In the genomic region with DNA sequence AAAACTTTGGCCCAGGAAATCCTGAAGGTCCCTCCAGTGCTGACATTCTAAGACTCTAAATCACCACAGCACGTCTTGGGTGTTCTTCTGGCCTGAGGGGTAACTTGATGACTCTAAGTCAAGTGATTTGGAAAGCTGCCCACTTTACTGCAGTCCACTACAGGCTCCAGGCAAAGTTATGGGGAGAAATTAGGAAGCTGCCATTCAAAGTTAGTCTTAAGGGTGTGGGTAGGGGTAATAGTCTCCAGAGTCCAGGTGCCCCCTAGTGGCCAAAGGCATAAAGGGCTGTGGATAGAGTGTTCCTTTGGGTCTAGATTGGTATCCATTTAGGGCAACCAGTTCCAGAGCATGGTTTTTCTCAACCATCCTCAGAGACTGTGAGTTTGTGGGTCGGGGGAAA, we compare ENCODE assay signal across 8 cellular contexts. TPM values are rescaled to one million over a fixed set of nuclear protein-coding genes. Genes with fewer than 3 reads are reported as not detected.
DNase-seq lines count a peak whose midpoint lies in the region; ATAC-seq and TF ChIP-seq lines count a peak whose summit lies in the region.

No MANE protein-coding gene starts in this region.

- no peak for TF ChIP-seq POLR2A in Peyer's patch (IDR thresholded peaks at IDR 0.05)
- no peak for TF ChIP-seq POLR2A in testis (IDR thresholded peaks at IDR 0.05)

- intact Hi-C loops in testis (cut with DNase I; ENCODE audit: low total_unique reads) = loop anchor here (10.0 kb wide), 1 partner anchor 152 kb away; no protein-coding TSS in a partner anchor

- no peak overlapping the region for H2AK5ac ChIP-seq in neuronal stem cell (ENCODE audit: low read depth, low read length)

- H3K9me3 ChIP-seq in Peyer's patch (no peaks in the 10 kb centered on the region), neuronal stem cell (replicated peaks in 1 of 2; ENCODE audit: control insufficient read depth in 2 of 2, insufficient read depth in 1 of 2, low read depth in 1 of 2, low read length in 2 of 2) (no peaks in the 10 kb centered on the region), testis (no peaks in the 10 kb centered on the region)

- H3K27me3 Mint-ChIP-seq in activated T-cell treated with anti-CD3 and anti-CD28 coated beads, Interleukin-2, amount 50 U/mL, for 72 hours (ENCODE audit: low read depth) = peaks cover 19% of the 10 kb centered on the region

- no peaks in the 10 kb centered on the region for H3K4me1 ChIP-seq in Peyer's patch
- no peaks in the 10 kb centered on the region for H3K4me1 ChIP-seq in neuronal stem cell (ENCODE audit: control insufficient read depth in 2 of 2, insufficient read depth in 1 of 2, low read depth in 1 of 2, low read length in 2 of 2)
- H3K4me1 ChIP-seq in testis = no peaks in the 10 kb centered on the region

- H3K36me3 ChIP-seq in Peyer's patch (no peaks in the 10 kb centered on the region), neuronal stem cell (replicated peaks in 1 of 2; ENCODE audit: control insufficient read depth in 2 of 2, insufficient read depth in 2 of 2, low read length in 2 of 2) (no peaks in the 10 kb centered on the region), testis (ENCODE audit: low read depth, missing control alignments) (no peaks in the 10 kb centered on the region)

- H3K4me2 ChIP-seq in neuronal stem cell (ENCODE audit: insufficient read depth, low read length, poor library complexity, severe bottlenecking) = no peak overlapping the region

- H4K8ac ChIP-seq in neuronal stem cell (ENCODE audit: low read depth, low read length) = no peak overlapping the region

- DNase-seq in AG08396 (ENCODE audit: low spot score) = peak; percentile 71
- DNase-seq in HS-27A (ENCODE audit: low read depth) = peak; percentile 75
- DNase-seq in Peyer's patch = peak; percentile 53 to 86 (median 60)
- peak; percentile 55 to 62 for DNase-seq in activated T-cell treated with anti-CD3 and anti-CD28 coated beads, Interleukin-2, amount 50 U/mL, for 72 hours
- DNase-seq in fibroblast of peridontal ligament (ENCODE audit: extremely low read depth) = peak; percentile 68
- peak; percentile 26 for DNase-seq in neuronal stem cell (ENCODE audit: low spot score)
- DNase-seq in testis = peak; percentile 76

- H3K9ac ChIP-seq in neuronal stem cell (ENCODE audit: low read depth, low read length, poor library complexity) = no peak overlapping the region

- H3K27ac ChIP-seq in Peyer's patch = no peak overlapping the region
- H3K27ac ChIP-seq in neuronal stem cell (replicated peaks; ENCODE audit: low read length) = no peak overlapping the region
- no peak overlapping the region for H3K27ac ChIP-seq in testis

- H3K9me3 Mint-ChIP-seq in activated T-cell treated with anti-CD3 and anti-CD28 coated beads, Interleukin-2, amount 50 U/mL, for 72 hours = no peaks in the 10 kb centered on the region

- TF ChIP-seq CTCF in Peyer's patch (IDR thresholded peaks at IDR 0.05) = peak; percentile 4 to 65 (median 58)
- peak in 2 of 3 experiments; percentile 59 to 63 for TF ChIP-seq CTCF in testis (IDR thresholded peaks at IDR 0.05)

- no peak overlapping the region for H3K4ac ChIP-seq in neuronal stem cell (ENCODE audit: low read length)

- no peaks in the 10 kb centered on the region for H3K4me1 Mint-ChIP-seq in activated T-cell treated with anti-CD3 and anti-CD28 coated beads, Interleukin-2, amount 50 U/mL, for 72 hours (ENCODE audit: low read depth)

- no peak overlapping the region for H3K4me3 Mint-ChIP-seq in activated T-cell treated with anti-CD3 and anti-CD28 coated beads, Interleukin-2, amount 50 U/mL, for 72 hours

- H3K27ac Mint-ChIP-seq in activated T-cell treated with anti-CD3 and anti-CD28 coated beads, Interleukin-2, amount 50 U/mL, for 72 hours = no peak overlapping the region

- ATAC-seq in GM18520 (IDR thresholded peaks at IDR 0.05; ENCODE audit: unreplicated experiment) = peak; percentile 48
- peak; percentile 69 to 78 for ATAC-seq in activated T-cell treated with anti-CD3 and anti-CD28 coated beads, Interleukin-2, amount 50 U/mL, for 72 hours (replicated peaks in 1 of 2)

- H2BK120ac ChIP-seq in neuronal stem cell (ENCODE audit: low read depth, low read length) = no peak overlapping the region

- H3K14ac ChIP-seq in neuronal stem cell (ENCODE audit: low read length) = no peak overlapping the region

- no peaks in the 10 kb centered on the region for H3K36me3 Mint-ChIP-seq in activated T-cell treated with anti-CD3 and anti-CD28 coated beads, Interleukin-2, amount 50 U/mL, for 72 hours (ENCODE audit: insufficient read depth in 2 of 2)

- H3K27me3 ChIP-seq in Peyer's patch (no peaks in the 10 kb centered on the region), neuronal stem cell (ENCODE audit: control insufficient read depth in 3 of 3, insufficient read depth in 3 of 3, low read depth in 1 of 3, low read length in 3 of 3) (peaks cover 0 to 6% (median 0%) of the 10 kb centered on the region in 3 experiments), testis (no peaks in the 10 kb centered on the region)

- WGBS in neuronal stem cell (ENCODE audit: extremely low coverage in 2 of 2, insufficient read length in 2 of 2, insufficient replicate concordance in 1 of 2), 2 donors = no CpG with 5 or more reads among the region's 2 CpGs
- 18 to 52% methylated on average over 1 to 2 of the region's 2 CpGs for WGBS in testis, 2 donors

- H2AFZ ChIP-seq in neuronal stem cell (ENCODE audit: low read length) = no peak overlapping the region

- H4K91ac ChIP-seq in neuronal stem cell (ENCODE audit: low read depth, low read length, poor library complexity) = no peak overlapping the region

- H2BK5ac ChIP-seq in neuronal stem cell (ENCODE audit: low read length) = no peak overlapping the region

- H3K4me3 ChIP-seq in Peyer's patch (no peak overlapping the region), neuronal stem cell (ENCODE audit: low read length in 2 of 2) (no peak overlapping the region), testis (no peak overlapping the region)

- H2BK15ac ChIP-seq in neuronal stem cell (ENCODE audit: low read length) = no peak overlapping the region

- H3K23ac ChIP-seq in neuronal stem cell (ENCODE audit: low read depth, low read length, poor library complexity) = no peak overlapping the region

- H3K79me1 ChIP-seq in neuronal stem cell (ENCODE audit: low read depth, low read length) = no peaks in the 10 kb centered on the region

- H2BK12ac ChIP-seq in neuronal stem cell (ENCODE audit: low read length) = no peak overlapping the region

- H3K18ac ChIP-seq in neuronal stem cell (ENCODE audit: low read length) = no peak overlapping the region

RNA-seq across cellular contexts. Expression of a gene that starts 38.7 kb away (rescaled TPM):
- total RNA-seq in Peyer's patch = 1 to 10 TPM in 3 of 4 donors, under 1 TPM in 1; 0.18 to 2.5 (median 1.8) TPM
- under 1 TPM; 0.30 to 0.36 TPM for total RNA-seq in activated T-cell treated with anti-CD3 and anti-CD28 coated beads, Interleukin-2, amount 50 U/mL, for 72 hours
- polyA plus RNA-seq in neuronal stem cell (2013, experiment 1 of 2) = 19.8 TPM
- 20.0 TPM for polyA plus RNA-seq in neuronal stem cell (2013, experiment 2 of 2)
- 1 to 10 TPM; 2.6 to 3.2 TPM for total RNA-seq in testis
- polyA plus RNA-seq in testis (ENCODE audit: insufficient read depth, low read depth, low replicate concordance) = 6.7 TPM

Comparison
In these comparisons a context has a peak if more than half of its experiments do, and no peak if none do; other contexts are left out.
1. DNase-seq: peak in every context shown above with its lines; median percentile 76 in testis; 75 in HS-27A; 71 in AG08396; 68 in fibroblast of peridontal ligament; 60 in Peyer's patch; 58 in activated T-cell treated with anti-CD3 and anti-CD28 coated beads, Interleukin-2, amount 50 U/mL, for 72 hours; 26 in neuronal stem cell.